Comparison of ENCODE assay signal across 6 cellular contexts in genomic region chr12:56103066-56103711, GRCh38. TPM values are rescaled to one million over a fixed set of nuclear protein-coding genes. Genes with fewer than 3 reads are reported as not detected.
A peak's percentile ranks its signal among the peaks of the same experiment; 100 is the strongest.
DNase-seq lines count a peak whose midpoint lies in the region; ATAC-seq and TF ChIP-seq lines count a peak whose summit lies in the region.

No MANE protein-coding gene starts in this region.

- H3K4me3 ChIP-seq in ACC112 (ENCODE audit: low read depth, low read length), result peak overlapping the region; percentile 87
- peak overlapping the region; percentile 72 to 93 for H3K4me3 ChIP-seq in Panc1 (ENCODE audit: low read depth in 2 of 2, low read length in 2 of 2)
- peak overlapping the region; percentile 85 for H3K4me3 ChIP-seq in iPS-20b (ENCODE audit: low read length)

- H3K27ac ChIP-seq in ACC112 (ENCODE audit: low read depth, low read length), result no peak overlapping the region
- H3K27ac ChIP-seq in Panc1 (ENCODE audit: low read length), result peak overlapping the region; percentile 94
- H3K27ac ChIP-seq in iPS-20b (ENCODE audit: low read length), result peak overlapping the region; percentile 12

- DNase-seq in Panc1 (ENCODE audit: low read depth, low spot score), result no peak

- no peak for TF ChIP-seq CTCF in Panc1 (IDR thresholded peaks at IDR 0.05)

- intact Hi-C loops in Panc1 (cut with micrococcal nuclease; ENCODE audit: unreplicated experiment), result no loop called here

- H2AFZ ChIP-seq in ACC112 (ENCODE audit: low read length, unreplicated experiment), result peak overlapping the region; percentile 76

- BruUV-seq in Panc1 (replicated peaks; lab: Mats Ljungman, UMichigan), result TSS peak; percentile 97

- no peaks in the 10 kb centered on the region; the same call in 1 of the 2 replicates for H3K27me3 ChIP-seq in ACC112 (ENCODE audit: insufficient read depth, low read length)
- no peaks in the 10 kb centered on the region; the same call in 1 of the 2 replicates for H3K27me3 ChIP-seq in Panc1 (ENCODE audit: control insufficient read depth, insufficient read depth, low read length)
- H3K27me3 ChIP-seq in iPS-20b (ENCODE audit: insufficient read depth, low read length), result no peaks in the 10 kb centered on the region

- in situ Hi-C loops in Panc1 (cut with HindIII; ENCODE audit: low pct_unique_long_range_greater_than_20kb, low sequenced_read_pairs), result no loop called here

- CTCF ChIA-PET in Panc1 (lab: Charles Lee), result interaction anchor here (1.3 kb wide), 1 partner anchor 15 kb away, joined by 3 read pairs; no protein-coding TSS in a partner anchor

- H3K36me3 ChIP-seq in ACC112 (ENCODE audit: insufficient read depth, low read length) (peaks cover 14% of the 10 kb centered on the region), Panc1 (ENCODE audit: control insufficient read depth, insufficient read depth, low read length) (peaks cover 18% of the 10 kb centered on the region), iPS-20b (ENCODE audit: insufficient read depth, low read depth, low read length) (peaks cover 62% of the 10 kb centered on the region)

- ATAC-seq in Panc1 (no peak), HG02610 (IDR thresholded peaks at IDR 0.05; ENCODE audit: unreplicated experiment) (no peak), HG02938 (IDR thresholded peaks at IDR 0.05; ENCODE audit: unreplicated experiment) (no peak), GM19351 (IDR thresholded peaks at IDR 0.05; ENCODE audit: unreplicated experiment) (no peak)

- H3K4me1 ChIP-seq in ACC112 (ENCODE audit: control insufficient read depth, insufficient read depth, low read length, unreplicated experiment), result peaks cover 18% of the 10 kb centered on the region
- H3K4me1 ChIP-seq in Panc1 (ENCODE audit: control insufficient read depth, insufficient read depth, low read length), result peaks cover 20% of the 10 kb centered on the region
- H3K4me1 ChIP-seq in iPS-20b (ENCODE audit: insufficient read depth, low read length), result peaks cover 5% of the 10 kb centered on the region

- H3K9me3 ChIP-seq in Panc1 (ENCODE audit: control insufficient read depth, insufficient read depth, low read depth, low read length) (no peaks in the 10 kb centered on the region), iPS-20b (ENCODE audit: insufficient read depth, low read depth, low read length) (no peaks in the 10 kb centered on the region)

- H3K79me2 ChIP-seq in ACC112 (ENCODE audit: control insufficient read depth, insufficient read depth, low read length, unreplicated experiment), result peaks cover 35% of the 10 kb centered on the region

- peak overlapping the region; percentile 85 for H3K9ac ChIP-seq in iPS-20b (ENCODE audit: low read depth, low read length)

- POLR2A ChIA-PET in Panc1 (lab: Charles Lee), result interaction anchor here (0.6 to 1.4 kb wide), 2 partner anchors 15 to 54 kb away, joined by 3 read pairs; partner anchors contain the start of gene ZC3H10

RNA-seq across cellular contexts. Expression of gene PA2G4, which starts 1.2 kb away (rescaled TPM):
- total RNA-seq in Panc1 (2021; ENCODE audit: unreplicated experiment), result 175 TPM
- polyA plus RNA-seq in Panc1 (2012; ENCODE audit: insufficient read length), result 159 TPM

RNA-seq across cellular contexts. Expression of gene RPL41, which starts 13.2 kb away (rescaled TPM):
- total RNA-seq in Panc1 (2021; ENCODE audit: unreplicated experiment), result 2,264 TPM
- polyA plus RNA-seq in Panc1 (2012; ENCODE audit: insufficient read length), result 5,429 TPM

RNA-seq across cellular contexts. Expression of gene ZC3H10, which starts 14.9 kb away (rescaled TPM):
- total RNA-seq in Panc1 (2021; ENCODE audit: unreplicated experiment), result 6.0 TPM
- polyA plus RNA-seq in Panc1 (2012; ENCODE audit: insufficient read length), result 5.0 TPM

RNA-seq across cellular contexts. Expression of gene ERBB3, which starts 23.2 kb away (rescaled TPM):
- total RNA-seq in Panc1 (2021; ENCODE audit: unreplicated experiment), result 0.90 TPM
- 1.7 TPM for polyA plus RNA-seq in Panc1 (2012; ENCODE audit: insufficient read length)

RNA-seq across cellular contexts. Expression of gene ESYT1, which starts 24.9 kb away (rescaled TPM):
- total RNA-seq in Panc1 (2021; ENCODE audit: unreplicated experiment), result 152 TPM
- polyA plus RNA-seq in Panc1 (2012; ENCODE audit: insufficient read length), result 100 TPM
